ENCODE assay signal across 8 cellular contexts in genomic region chr2:63841254-63842022, GRCh38. TPM values are rescaled to one million over a fixed set of nuclear protein-coding genes. Genes with fewer than 3 reads are reported as not detected.
DNase-seq lines count a peak whose midpoint lies in the region; ATAC-seq and TF ChIP-seq lines count a peak whose summit lies in the region.

TSS of gene UGP2 (plus strand) at chr2:63841896. CDS start at chr2:63842186, 290 bp downstream.

- H3K27ac ChIP-seq in trophoblast cell (ENCODE audit: low read depth, low read length) (peak within 1 kb of the TSS; percentile 98), transverse colon (peak within 1 kb of the TSS; percentile 94 to 98 (median 97))

- peak within 1 kb of the TSS; percentile 98 for H4K91ac ChIP-seq in trophoblast cell (ENCODE audit: low read depth, low read length)

- peak within 1 kb of the TSS; percentile 71 for H2AK5ac ChIP-seq in trophoblast cell (ENCODE audit: low read length)

- H2BK12ac ChIP-seq in trophoblast cell (ENCODE audit: low read length): peak within 1 kb of the TSS; percentile 26

- H3K18ac ChIP-seq in trophoblast cell (ENCODE audit: low read length): peak within 1 kb of the TSS; percentile 85

- peak within 1 kb of the TSS; percentile 91 for H3K4me3 ChIP-seq in GM06990 (replicated peaks; ENCODE audit: low read depth, low read length)
- peak within 1 kb of the TSS; percentile 91 for H3K4me3 ChIP-seq in trophoblast cell (ENCODE audit: low read depth, low read length)
- peak within 1 kb of the TSS; percentile 58 to 84 (median 78) for H3K4me3 ChIP-seq in transverse colon

- H3K4me2 ChIP-seq in trophoblast cell (ENCODE audit: low read length): peak within 1 kb of the TSS; percentile 75

- H3K14ac ChIP-seq in trophoblast cell (ENCODE audit: low read length): peak within 1 kb of the TSS; percentile 96

- H3K79me1 ChIP-seq in trophoblast cell (ENCODE audit: low read length): peaks cover 24% of the 10 kb centered on the region

- H4K8ac ChIP-seq in trophoblast cell (ENCODE audit: low read depth, low read length): peak within 1 kb of the TSS; percentile 90

- H3K27me3 ChIP-seq in GM06990 (replicated peaks; ENCODE audit: control insufficient read depth, insufficient read depth, low read length) (no peaks in the 10 kb centered on the region), trophoblast cell (ENCODE audit: insufficient read depth, low read length) (no peaks in the 10 kb centered on the region), transverse colon (no peaks in the 10 kb centered on the region)

- H2BK5ac ChIP-seq in trophoblast cell (ENCODE audit: low read depth, low read length, poor library complexity): peak within 1 kb of the TSS; percentile 89

- H3K9me3 Mint-ChIP-seq in activated naive CD8-positive, alpha-beta T cell (ENCODE audit: low read depth): no peaks in the 10 kb centered on the region

- H2BK120ac ChIP-seq in trophoblast cell (ENCODE audit: insufficient read depth, low read length, poor library complexity): peak within 1 kb of the TSS; percentile 94

- DNase-seq in GM06990 (ENCODE audit: extremely low read depth, insufficient read length) (peak; percentile 90), NCI-H1092 (lab: John Stamatoyannopoulos, UW) (peak; percentile 45), SKM-1 treated with dmso at 0.1 percent for 144 hours (lab: John Stamatoyannopoulos, UW; ENCODE audit: unreplicated experiment) (peak; percentile 87), head of caudate nucleus (peak; percentile 41 to 87 (median 74)), trophoblast cell (peak; percentile 88 to 90), transverse colon (peak; percentile 94)

- peaks cover 20% of the 10 kb centered on the region for H3K79me2 ChIP-seq in trophoblast cell (ENCODE audit: control insufficient read depth, insufficient read depth, low read length, poor library complexity)

- peak within 1 kb of the TSS; percentile 99 for H3K27ac Mint-ChIP-seq in activated naive CD8-positive, alpha-beta T cell

- peak; percentile 95 for TF ChIP-seq POLR2A in transverse colon (IDR thresholded peaks at IDR 0.05)

- peak within 1 kb of the TSS; percentile 99 for H3K4me3 Mint-ChIP-seq in activated naive CD8-positive, alpha-beta T cell

- peaks cover 2% of the 10 kb centered on the region for H3K36me3 Mint-ChIP-seq in activated naive CD8-positive, alpha-beta T cell

- peak within 1 kb of the TSS; percentile 96 for H3K9ac ChIP-seq in trophoblast cell (ENCODE audit: low read length)

- in situ Hi-C loops in transverse colon (cut with MboI; ENCODE audit: low pct_ligation_motif_present in 1 of 4, low pct_unique_long_range_greater_than_20kb in 1 of 4, low sequenced_read_pairs in 3 of 4): no loop called here

- peak within 1 kb of the TSS; percentile 66 for H2AFZ ChIP-seq in trophoblast cell (ENCODE audit: insufficient read depth, low read length, poor library complexity)

- peak within 1 kb of the TSS; percentile 88 for H3K4ac ChIP-seq in trophoblast cell (ENCODE audit: low read depth, low read length)

- no peak for TF ChIP-seq EP300 in transverse colon (IDR thresholded peaks at IDR 0.05; ENCODE audit: low read depth)

- intact Hi-C loops in head of caudate nucleus (cut with DNase I): loop anchor here (5.0 kb wide), 1 partner anchor 254 kb away; the partner anchor contains the start of genes MDH1 and WDPCP
- intact Hi-C loops in transverse colon (cut with DNase I; ENCODE audit: low total_unique reads): no loop called here

- no CpG with 5 or more reads among the region's 59 CpGs for WGBS in trophoblast cell (ENCODE audit: extremely low coverage, insufficient coverage, insufficient read length)
- WGBS in transverse colon (ENCODE audit: low coverage in 1 of 2), 2 donors: 0 to 1% methylated on average over 10 to 29 of the region's 59 CpGs

- H3K36me3 ChIP-seq in GM06990 (ENCODE audit: control insufficient read depth, insufficient read depth, low read length) (no peaks in the 10 kb centered on the region), trophoblast cell (ENCODE audit: control insufficient read depth in 1 of 2, insufficient read depth in 2 of 2, low read length in 2 of 2) (no peaks in the 10 kb centered on the region), transverse colon (no peaks in the 10 kb centered on the region)

- H3K4me1 ChIP-seq in trophoblast cell (ENCODE audit: control insufficient read depth in 1 of 2, insufficient read depth in 2 of 2, low read length in 2 of 2) (peaks cover 9 to 15% of the 10 kb centered on the region in 2 experiments), transverse colon (peaks cover 6 to 56% (median 34%) of the 10 kb centered on the region in 4 donors)

- H3K23ac ChIP-seq in trophoblast cell (ENCODE audit: low read length): peak within 1 kb of the TSS; percentile 66

- H3K4me1 Mint-ChIP-seq in activated naive CD8-positive, alpha-beta T cell (ENCODE audit: low read depth): peaks cover 49% of the 10 kb centered on the region

- no peaks in the 10 kb centered on the region for H3K27me3 Mint-ChIP-seq in activated naive CD8-positive, alpha-beta T cell

- TF ChIP-seq CTCF in GM06990 (IDR thresholded peaks at IDR 0.05; ENCODE audit: insufficient read depth, low read length, poor library complexity, severe bottlenecking): peak; percentile 40
- TF ChIP-seq CTCF in transverse colon (IDR thresholded peaks at IDR 0.05): peak in 2 of 5 experiments; percentile 9 to 19

- no peaks in the 10 kb centered on the region for H3K9me3 ChIP-seq in trophoblast cell (ENCODE audit: insufficient read depth, low read depth, low read length)
- no peaks in the 10 kb centered on the region for H3K9me3 ChIP-seq in transverse colon

- peak within 1 kb of the TSS; percentile 86 for H4K12ac ChIP-seq in trophoblast cell (ENCODE audit: low read depth, low read length)

- peak; percentile 57 for ATAC-seq in HG02588 (IDR thresholded peaks at IDR 0.05; ENCODE audit: unreplicated experiment)

RNA-seq across cellular contexts. Expression of gene UGP2, which starts in this region (rescaled TPM):
- polyA plus RNA-seq in trophoblast cell (2013): 187 and 206 TPM in 2 replicates
- 100 to 1,000 TPM in 3 of 4 donors, 10 to 100 TPM in 1; 62.3 to 352 (median 235) TPM for total RNA-seq in transverse colon

Comparison
In these comparisons a context has a peak if more than half of its experiments do, and no peak if none do; other contexts are left out.
1. Peak in every context shown above with its lines: DNase-seq, ATAC-seq, H3K4me3 ChIP-seq and H3K27ac ChIP-seq.